In genomic region chr4:26319467-26320158, GRCh38 we compare ENCODE assay signal across 8 cellular contexts. TPM values are rescaled to one million over a fixed set of nuclear protein-coding genes. Genes with fewer than 3 reads are reported as not detected.
DNase-seq lines count a peak whose midpoint lies in the region; ATAC-seq and TF ChIP-seq lines count a peak whose summit lies in the region.

No MANE protein-coding gene starts in this region.

- peaks cover 9 to 76% (median 33%) of the 10 kb centered on the region in 11 experiments for H4K20me1 ChIP-seq in BLaER1 treated with 17β-estradiol and CSF1 and Interleukin-3, amounts not matched to agents 10 nM and 100 nM

- peaks cover 0 to 24% (median 0%) of the 10 kb centered on the region in 11 experiments; a peak in 5 of 22 replicates for H3K36me3 ChIP-seq in BLaER1 treated with 17β-estradiol and CSF1 and Interleukin-3, amounts not matched to agents 10 nM and 100 nM
- H3K36me3 ChIP-seq in colonic mucosa, result no peaks in the 10 kb centered on the region

- peak; percentile 93 for DNase-seq in GM19240 (ENCODE audit: insufficient read length, low spot score)
- DNase-seq in NCI-H524 (lab: John Stamatoyannopoulos, UW), result peak; percentile 99 to 100
- peak; percentile 96 to 98 for DNase-seq in activated CD4-positive, alpha-beta T cell treated with anti-CD3 and anti-CD28 coated beads for 4 hours
- DNase-seq in colonic mucosa, result peak; percentile 99
- peak; percentile 91 to 96 (median 95) for DNase-seq in stimulated activated CD4-positive, alpha-beta T cell treated with anti-CD3 and anti-CD28 coated beads, Interleukin-1b, Interleukin-23, amount 100 ng/mL, for 24 hours (ENCODE audit: low read depth in 4 of 4, low spot score in 1 of 4)

- intact Hi-C loops in colonic mucosa (cut with DNase I), result loop anchor here (5.0 kb wide), 1 partner anchor 237 kb away; no protein-coding TSS in a partner anchor

- ATAC-seq in HG03457 (IDR thresholded peaks at IDR 0.05; ENCODE audit: unreplicated experiment), result peak; percentile 68

- H3K4me3 ChIP-seq in BLaER1 treated with 17β-estradiol and CSF1 and Interleukin-3, amounts not matched to agents 10 nM and 100 nM, result peak overlapping the region; percentile 76 to 98 (median 90)
- H3K4me3 ChIP-seq in colonic mucosa, result peak overlapping the region; percentile 61

- H3K4me2 ChIP-seq in BLaER1 treated with 17β-estradiol and CSF1 and Interleukin-3, amounts not matched to agents 10 nM and 100 nM, result peak overlapping the region; percentile 83 to 99 (median 95)

- H3K9me3 ChIP-seq in BLaER1 treated with 17β-estradiol and CSF1 and Interleukin-3, amounts not matched to agents 10 nM and 100 nM (replicated peaks in 1 of 11), result peaks cover 14 to 33% (median 23%) of the 10 kb centered on the region in 11 experiments
- H3K9me3 ChIP-seq in colonic mucosa, result no peaks in the 10 kb centered on the region

- no peaks in the 10 kb centered on the region for H3K27me3 ChIP-seq in BLaER1 treated with 17β-estradiol and CSF1 and Interleukin-3, amounts not matched to agents 10 nM and 100 nM
- H3K27me3 ChIP-seq in colonic mucosa, result no peaks in the 10 kb centered on the region
- H3K27me3 ChIP-seq in layer of hippocampus (ENCODE audit: control insufficient read depth, insufficient read depth, low read length), result no peaks in the 10 kb centered on the region

- peaks cover 28 to 53% (median 37%) of the 10 kb centered on the region in 10 experiments for H3K4me1 ChIP-seq in BLaER1 treated with 17β-estradiol and CSF1 and Interleukin-3, amounts not matched to agents 10 nM and 100 nM
- H3K4me1 ChIP-seq in colonic mucosa, result no peaks in the 10 kb centered on the region

- peak overlapping the region; percentile 95 to 99 (median 98) for H3K9ac ChIP-seq in BLaER1 treated with 17β-estradiol and CSF1 and Interleukin-3, amounts not matched to agents 10 nM and 100 nM
- H3K9ac ChIP-seq in colonic mucosa (ENCODE audit: low read depth in 2 of 2, low read length in 2 of 2), result peak overlapping the region; percentile 57 to 78

- no peak for TF ChIP-seq CTCF in colonic mucosa (IDR thresholded peaks at IDR 0.05)

- H3K27ac ChIP-seq in BLaER1 treated with 17β-estradiol and CSF1 and Interleukin-3, amounts not matched to agents 10 nM and 100 nM, result peak overlapping the region; percentile 89 to 99 (median 97)
- H3K27ac ChIP-seq in colonic mucosa (peak overlapping the region; percentile 88), layer of hippocampus (ENCODE audit: low read depth, low read length) (peak overlapping the region; percentile 92)

RNA-seq across cellular contexts. Expression of gene RBPJ, which starts 1.2 kb away (rescaled TPM):
- total RNA-seq in colonic mucosa, result 10 to 100 TPM; 41.7 to 98.2 TPM

Comparison
In these comparisons a context has a peak if more than half of its experiments do, and no peak if none do; other contexts are left out.
1. Peak in every context shown above with its lines: DNase-seq, ATAC-seq, H3K4me3 ChIP-seq and H3K27ac ChIP-seq.